In genomic region chr5:110969502-110969901, GRCh38 we compare ENCODE assay signal across 15 cellular contexts.
"Had no signal": no experiment of that assay in that cellular context is flagged by ENCODE, and none has a peak within 500 bp of the region (broad histone marks: within the 10 kb centered on the region; RNA-seq: fewer than 3 reads in every experiment).

No MANE protein-coding gene starts in this region.

- H3K27me3 ChIP-seq: thyroid gland had no signal

- H3K4me1 Mint-ChIP-seq: activated CD4-positive, alpha-beta T cell treated with anti-CD3 and anti-CD28 coated beads, Interleukin-2, amount 10 ng/mL, durations not matched to agents 24 days and 14 days; brain; central memory CD8-positive, alpha-beta T cell; immature natural killer cell; memory B cell had no signal

- DNase-seq: activated CD4-positive, alpha-beta T cell treated with anti-CD3 and anti-CD28 coated beads, Interleukin-2, amount 10 ng/mL, durations not matched to agents 24 days and 14 days; activated CD8-positive, alpha-beta T cell treated with anti-CD3 and anti-CD28 coated beads for 36 hours; activated naive CD4-positive, alpha-beta T cell treated with anti-CD3 and anti-CD28 coated beads for 36 hours; activated T-cell treated with anti-CD3 and anti-CD28 coated beads, Interleukin-2, amount 50 U/mL, for 24 hours; immature natural killer cell; kidney glomerular epithelial cell; left ventricle myocardium superior; occipital lobe; retina; stimulated activated naive CD4-positive, alpha-beta T cell treated with Interleukin-2 at 50 U/mL for 16 hours; thyroid gland had no signal

- H3K27ac ChIP-seq: coronary artery, thyroid gland had no signal

- ATAC-seq: activated CD8-positive, alpha-beta T cell treated with anti-CD3 and anti-CD28 coated beads for 36 hours; left ventricle myocardium superior had no signal

- H3K4me3 ChIP-seq: coronary artery, thyroid gland had no signal

- H3K4me1 ChIP-seq: thyroid gland had no signal

- H3K36me3 ChIP-seq: thyroid gland had no signal

- H3K4me3 Mint-ChIP-seq: activated CD4-positive, alpha-beta T cell treated with anti-CD3 and anti-CD28 coated beads, Interleukin-2, amount 10 ng/mL, durations not matched to agents 24 days and 14 days; activated CD8-positive, alpha-beta T cell treated with anti-CD3 and anti-CD28 coated beads for 36 hours; activated naive CD4-positive, alpha-beta T cell treated with anti-CD3 and anti-CD28 coated beads for 36 hours; activated T-cell treated with anti-CD3 and anti-CD28 coated beads, Interleukin-2, amount 50 U/mL, for 24 hours; brain; central memory CD8-positive, alpha-beta T cell; immature natural killer cell; memory B cell had no signal

- H3K27me3 Mint-ChIP-seq: activated CD4-positive, alpha-beta T cell treated with anti-CD3 and anti-CD28 coated beads, Interleukin-2, amount 10 ng/mL, durations not matched to agents 24 days and 14 days; activated T-cell treated with anti-CD3 and anti-CD28 coated beads, Interleukin-2, amount 50 U/mL, for 24 hours; central memory CD8-positive, alpha-beta T cell; memory B cell had no signal

- H3K27ac Mint-ChIP-seq: activated CD4-positive, alpha-beta T cell treated with anti-CD3 and anti-CD28 coated beads, Interleukin-2, amount 10 ng/mL, durations not matched to agents 24 days and 14 days; activated CD8-positive, alpha-beta T cell treated with anti-CD3 and anti-CD28 coated beads for 36 hours; activated naive CD4-positive, alpha-beta T cell treated with anti-CD3 and anti-CD28 coated beads for 36 hours; activated T-cell treated with anti-CD3 and anti-CD28 coated beads, Interleukin-2, amount 50 U/mL, for 24 hours; brain; immature natural killer cell; memory B cell had no signal

- H3K36me3 Mint-ChIP-seq: brain, memory B cell had no signal

- H3K9me3 Mint-ChIP-seq: activated CD4-positive, alpha-beta T cell treated with anti-CD3 and anti-CD28 coated beads, Interleukin-2, amount 10 ng/mL, durations not matched to agents 24 days and 14 days; activated CD8-positive, alpha-beta T cell treated with anti-CD3 and anti-CD28 coated beads for 36 hours; activated naive CD4-positive, alpha-beta T cell treated with anti-CD3 and anti-CD28 coated beads for 36 hours; activated T-cell treated with anti-CD3 and anti-CD28 coated beads, Interleukin-2, amount 50 U/mL, for 24 hours; brain; central memory CD8-positive, alpha-beta T cell had no signal
